In the genomic region with DNA sequence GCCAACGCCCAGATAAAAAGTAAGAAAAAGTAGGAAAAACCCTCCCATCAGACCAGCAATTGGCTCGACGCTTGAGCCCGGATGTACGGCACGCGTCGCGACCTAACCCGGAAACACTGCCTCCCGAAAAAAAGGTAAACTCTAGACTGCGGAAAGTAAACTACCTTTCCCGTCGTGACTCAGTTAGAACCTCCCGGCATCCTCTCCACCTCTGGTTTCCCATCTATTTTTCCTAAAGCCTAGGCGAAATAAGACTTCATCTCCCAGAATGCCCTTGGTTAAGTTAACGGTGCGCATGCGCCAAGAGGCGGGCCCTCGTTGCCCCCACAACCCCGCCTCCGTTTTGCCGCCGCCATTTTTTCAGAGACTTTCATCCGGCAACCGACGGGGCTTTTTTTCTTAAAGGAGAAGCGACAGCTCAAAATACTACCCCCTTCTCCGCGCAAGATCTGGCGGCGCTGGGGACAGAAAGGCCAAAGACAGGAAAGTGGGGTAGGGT, we compare ENCODE assay signal across 8 cellular contexts. TPM values are rescaled to one million over a fixed set of nuclear protein-coding genes. Genes with fewer than 3 reads are reported as not detected.
DNase-seq lines count a peak whose midpoint lies in the region; ATAC-seq and FAIRE-seq lines count a peak whose summit lies in the region.

No MANE protein-coding gene starts in this region.

- peak; percentile 98 for DNase-seq in CD1c-positive myeloid dendritic cell (ENCODE audit: extremely low spot score)
- DNase-seq in NCI-H446 treated with DMSO at 0.1 percent for 48 hours (lab: John Stamatoyannopoulos, UW) = peak; percentile 99
- DNase-seq in activated CD4-positive, alpha-beta T cell treated with anti-CD3 and anti-CD28 coated beads for 24 hours (ENCODE audit: low read depth in 2 of 2) = peak; percentile 83 to 89
- DNase-seq in cerebellum (ENCODE audit: low spot score) = peak; percentile 91
- DNase-seq in stimulated activated CD4-positive, alpha-beta T cell treated with anti-CD3 and anti-CD28 coated beads, Interleukin-12 subunit alpha, Interleukin-12 subunit beta, amount 100 ng/mL, for 24 hours (ENCODE audit: low read depth in 2 of 2) = peak; percentile 84 to 86

- peak; percentile 98 for FAIRE-seq in islet of Langerhans (lab: Jason Lieb, UNC)

- ATAC-seq in HG03045 (IDR thresholded peaks at IDR 0.05; ENCODE audit: unreplicated experiment) (peak; percentile 42), HG03457 (IDR thresholded peaks at IDR 0.05; ENCODE audit: unreplicated experiment) (no peak)

RNA-seq across cellular contexts. Expression of a gene that starts 0.7 kb away (rescaled TPM):
- 43.4 TPM for total RNA-seq in cerebellum

RNA-seq across cellular contexts. Expression of a gene that starts 2.5 kb away (rescaled TPM):
- total RNA-seq in cerebellum = 4.5 TPM

RNA-seq across cellular contexts. Expression of a gene that starts 44.3 kb away (rescaled TPM):
- total RNA-seq in cerebellum = 3.7 TPM
